Comparison of ENCODE assay signal across 20 cellular contexts in genomic region chr3:159604151-159604581, GRCh38.
DNase-seq lines count a peak whose midpoint lies in the region; ATAC-seq and TF ChIP-seq lines count a peak whose summit lies in the region.
"Had no signal": no experiment of that assay in that cellular context is flagged by ENCODE, and none has a peak within 500 bp of the region (broad histone marks: within the 10 kb centered on the region; RNA-seq: fewer than 3 reads in every experiment).

No MANE protein-coding gene starts in this region.

- H3K4me3 ChIP-seq in colonic mucosa: no peak overlapping the region
- H3K4me3 ChIP-seq: GM12878 had no signal

- no peak overlapping the region for H3K9ac ChIP-seq in colonic mucosa (ENCODE audit: low read depth in 2 of 2, low read length in 2 of 2)

- no peak for TF ChIP-seq CTCF in foreskin keratinocyte (conservative IDR thresholded peaks at IDR 0.05)
- TF ChIP-seq CTCF in colonic mucosa (IDR thresholded peaks at IDR 0.05): no peak

- H3K4me1 ChIP-seq in foreskin keratinocyte (no peaks in the 10 kb centered on the region), colonic mucosa (no peaks in the 10 kb centered on the region)

- peak; percentile 13 for DNase-seq in H4 (ENCODE audit: low spot score)
- peak; percentile 64 for DNase-seq in RPMI7951 (ENCODE audit: low read depth)
- peak in 1 of 2 donors; percentile 34 for DNase-seq in foreskin keratinocyte
- DNase-seq in stromal cell of bone marrow (ENCODE audit: low read depth): peak; percentile 33
- DNase-seq in NCI-H82 (lab: John Stamatoyannopoulos, UW): no peak
- no peak for DNase-seq in colonic mucosa
- DNase-seq: activated CD4-positive, alpha-beta T cell treated with anti-CD3 and anti-CD28 coated beads for 48 hours; activated T-cell treated with anti-CD3 and anti-CD28 coated beads, Interleukin-2, amount 50 U/mL, for 72 hours; anterior cingulate cortex; Calu3; effector CD8-positive, alpha-beta T cell; hypothalamus; Karpas-422; mesenchymal stem cell; NCI-H2107; nucleus accumbens; OCI-M1; T-helper 1 cell had no signal

- H3K36me3 ChIP-seq in colonic mucosa: no peaks in the 10 kb centered on the region

- H3K27ac ChIP-seq in foreskin keratinocyte (no peak overlapping the region), colonic mucosa (no peak overlapping the region)

- no peaks in the 10 kb centered on the region for H3K9me3 ChIP-seq in colonic mucosa

- peaks cover 7% of the 10 kb centered on the region for H3K27me3 ChIP-seq in foreskin keratinocyte
- H3K27me3 ChIP-seq in colonic mucosa: no peaks in the 10 kb centered on the region

- ATAC-seq in foreskin keratinocyte: peak; percentile 36
- ATAC-seq in HG03095 (IDR thresholded peaks at IDR 0.05; ENCODE audit: unreplicated experiment): no peak
- ATAC-seq: activated T-cell treated with anti-CD3 and anti-CD28 coated beads, Interleukin-2, amount 50 U/mL, for 72 hours; GM12878 had no signal

- intact Hi-C loops in colonic mucosa (cut with DNase I): no loop called here

Comparison
In these comparisons a context has a peak if more than half of its experiments do, and no peak if none do; other contexts are left out.
1. DNase-seq: peak in H4 (single experiment), RPMI7951 (single experiment) and stromal cell of bone marrow (single experiment); none in NCI-H82 (single experiment) and colonic mucosa (single experiment).